In genomic region chr18:22183647-22184161, GRCh38 we compare ENCODE assay signal across 18 cellular contexts. TPM values are rescaled to one million over a fixed set of nuclear protein-coding genes. Genes with fewer than 3 reads are reported as not detected.
"Had no signal": no experiment of that assay in that cellular context is flagged by ENCODE, and none has a peak within 500 bp of the region (broad histone marks: within the 10 kb centered on the region; RNA-seq: fewer than 3 reads in every experiment).

No MANE protein-coding gene starts in this region.

- H3K27ac ChIP-seq: breast epithelium, esophagus squamous epithelium, foreskin keratinocyte, neutrophil, right lobe of liver had no signal

- ATAC-seq: foreskin keratinocyte; naive thymus-derived CD8-positive, alpha-beta T cell; right lobe of liver; stimulated activated naive B cell treated with anti-CD40 and anti-IgM and Interleukin-4, amounts not matched to agents 10 μg/mL and 1 μg/mL and 100 μg/mL, for 72 hours; upper lobe of right lung had no signal

- DNase-seq: activated CD4-positive, alpha-beta T cell treated with anti-CD3 and anti-CD28 coated beads, Interleukin-2, amount 50 U/mL, for 1 hour; activated CD4-positive, CD25-positive, alpha-beta regulatory T cell; activated naive CD4-positive, alpha-beta T cell treated with anti-CD3 and anti-CD28 coated beads, Interleukin-2, amount 50 U/mL, for 16 hours; amygdala; esophagus squamous epithelium; foreskin keratinocyte; naive thymus-derived CD8-positive, alpha-beta T cell; right lobe of liver; stimulated activated CD4-positive, alpha-beta T cell treated with anti-CD3 and anti-CD28 coated beads, Interleukin-2, amount 100 ng/mL, for 24 hours; stimulated activated naive B cell treated with anti-CD40 and anti-IgM and Interleukin-4, amounts not matched to agents 10 μg/mL and 1 μg/mL and 100 μg/mL, for 72 hours; substantia nigra; T-helper 2 cell; upper lobe of right lung had no signal

- H3K36me3 ChIP-seq: breast epithelium, neutrophil had no signal

- H3K27me3 ChIP-seq: breast epithelium, right lobe of liver, upper lobe of right lung had no signal

- H3K4me3 ChIP-seq: breast epithelium, esophagus squamous epithelium, right lobe of liver, upper lobe of right lung had no signal

- H3K9me3 ChIP-seq: breast epithelium, esophagus squamous epithelium, neutrophil, right lobe of liver, upper lobe of right lung had no signal

- H3K4me1 ChIP-seq: breast epithelium, esophagus squamous epithelium, foreskin keratinocyte, right lobe of liver had no signal

- FAIRE-seq: keratinocyte, TTC549 had no signal

RNA-seq across cellular contexts. Expression of gene GATA6, which starts 14.3 kb away (rescaled TPM):
- total RNA-seq: activated T-helper 2 cell treated with anti-CD3 and anti-CD28 coated beads, Interferon-gamma antibody, Interleukin-2, Interleukin-4, amounts not matched to agents 10 μg/mL and 5 μg/mL and 100 μg/mL, durations not matched to agents 14 hours and 24 hours and 36 hours had no signal
